ENCODE assay signal across 14 cellular contexts in genomic region chr5:133399247-133399891, GRCh38.
"Had no signal": no experiment of that assay in that cellular context is flagged by ENCODE, and none has a peak within 500 bp of the region (broad histone marks: within the 10 kb centered on the region; RNA-seq: fewer than 3 reads in every experiment).

No MANE protein-coding gene starts in this region.

- DNase-seq: activated CD4-positive, CD25-positive, alpha-beta regulatory T cell treated with anti-CD3 and anti-CD28 coated beads, Interleukin-2, amount 50 U/mL, for 72 hours; activated effector memory CD4-positive, alpha-beta T cell treated with Interleukin-2 at 50 U/mL for 16 hours; activated T-cell treated with anti-CD3 and anti-CD28 coated beads for 4 hours; brain microvascular endothelial cell; heart right ventricle; pancreas; retina; SHP77 treated with DMSO at 0.1 percent for 48 hours; upper lobe of right lung had no signal

- H3K4me3 Mint-ChIP-seq: activated CD4-positive, alpha-beta memory T cell treated with anti-CD3 and anti-CD28 coated beads for 36 hours; mesothelial cell of epicardium; neural crest cell; stimulated activated memory B cell treated with anti-CD40 and anti-IgM and Interleukin-4, amounts not matched to agents 10 μg/mL and 1 μg/mL and 100 μg/mL, for 72 hours had no signal

- H3K27ac Mint-ChIP-seq: activated CD4-positive, alpha-beta memory T cell treated with anti-CD3 and anti-CD28 coated beads for 36 hours; mesothelial cell of epicardium had no signal

- H3K36me3 Mint-ChIP-seq: activated CD4-positive, alpha-beta memory T cell treated with anti-CD3 and anti-CD28 coated beads for 36 hours; mesothelial cell of epicardium had no signal

- H3K9me3 Mint-ChIP-seq: activated CD4-positive, alpha-beta memory T cell treated with anti-CD3 and anti-CD28 coated beads for 36 hours; mesothelial cell of epicardium had no signal

- H3K27ac ChIP-seq: brain microvascular endothelial cell, heart right ventricle, pancreas, skin epidermis, upper lobe of right lung had no signal

- H3K27me3 Mint-ChIP-seq: activated CD4-positive, alpha-beta memory T cell treated with anti-CD3 and anti-CD28 coated beads for 36 hours; stimulated activated memory B cell treated with anti-CD40 and anti-IgM and Interleukin-4, amounts not matched to agents 10 μg/mL and 1 μg/mL and 100 μg/mL, for 72 hours had no signal

- ATAC-seq: pancreas, upper lobe of right lung had no signal

- H3K27me3 ChIP-seq: brain microvascular endothelial cell, pancreas, upper lobe of right lung had no signal

- H3K36me3 ChIP-seq: brain microvascular endothelial cell, heart right ventricle, pancreas, upper lobe of right lung had no signal

- H3K4me1 ChIP-seq: pancreas, upper lobe of right lung had no signal

- H3K9me3 ChIP-seq: heart right ventricle, pancreas, upper lobe of right lung had no signal

- H3K4me3 ChIP-seq: heart right ventricle, pancreas, skin epidermis, upper lobe of right lung had no signal
